ENCODE assay signal across 9 cellular contexts in the genomic region with DNA sequence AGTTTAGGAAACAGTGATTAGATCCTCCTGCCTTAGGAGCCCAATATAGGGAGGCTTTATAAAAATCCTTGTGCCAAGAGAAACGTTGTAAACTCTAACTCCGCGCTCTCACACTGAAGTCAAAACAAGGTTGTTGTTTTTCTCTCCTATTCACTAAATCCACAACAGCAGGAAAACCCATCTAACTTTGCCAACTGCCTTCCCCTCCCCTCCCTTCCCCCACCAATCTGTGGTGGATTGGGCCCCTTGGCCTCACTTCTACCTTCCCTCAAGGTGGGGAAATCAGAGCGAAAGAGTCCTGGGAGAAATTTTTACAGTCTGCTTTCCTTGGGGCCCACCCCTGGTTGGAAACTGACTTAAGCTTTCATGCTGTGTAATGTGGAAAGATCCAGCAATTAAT. TPM values are rescaled to one million over a fixed set of nuclear protein-coding genes. Genes with fewer than 3 reads are reported as not detected.
DNase-seq lines count a peak whose midpoint lies in the region; ATAC-seq, FAIRE-seq and TF ChIP-seq lines count a peak whose summit lies in the region.
"Had no signal": no experiment of that assay in that cellular context is flagged by ENCODE, and none has a peak within 500 bp of the region (broad histone marks: within the 10 kb centered on the region; RNA-seq: fewer than 3 reads in every experiment).

No MANE protein-coding gene starts in this region.

- peaks cover 7% of the 10 kb centered on the region for H3K36me3 Mint-ChIP-seq in activated T-helper 1 cell treated with anti-CD3 and anti-CD28 coated beads, Interleukin-12 subunit alpha, Interleukin-12 subunit beta, Interleukin-2, Interleukin-4 antibody, amounts not matched to agents 30 ng/mL and 10 ng/mL and 1 ng/mL, durations not matched to agents 14 hours and 24 hours and 36 hours (ENCODE audit: low read depth)
- H3K36me3 Mint-ChIP-seq in immature natural killer cell = peaks cover 0 to 6% (median 3%) of the 10 kb centered on the region in 3 donors
- H3K36me3 Mint-ChIP-seq in stimulated activated naive B cell treated with anti-CD40 and anti-IgM and Interleukin-4, amounts not matched to agents 10 μg/mL and 1 μg/mL and 100 μg/mL, for 72 hours = peaks cover 3 to 8% of the 10 kb centered on the region in 2 donors

- no peaks in the 10 kb centered on the region for H3K27me3 ChIP-seq in HUES64 (ENCODE audit: insufficient read depth, low read length)

- no peak for DNase-seq in activated T-helper 1 cell treated with anti-CD3 and anti-CD28 coated beads, Interleukin-12 subunit alpha, Interleukin-12 subunit beta, Interleukin-2, Interleukin-4 antibody, amounts not matched to agents 30 ng/mL and 10 ng/mL and 1 ng/mL, durations not matched to agents 14 hours and 24 hours and 36 hours (ENCODE audit: low spot score)
- DNase-seq in immature natural killer cell = no peak
- DNase-seq in stimulated activated naive B cell treated with anti-CD40 and anti-IgM and Interleukin-4, amounts not matched to agents 10 μg/mL and 1 μg/mL and 100 μg/mL, for 72 hours = no peak
- DNase-seq in hippocampal formation (lab: John Stamatoyannopoulos, UW) = no peak
- DNase-seq in GM12891 (ENCODE audit: insufficient read length, low spot score) = no peak
- DNase-seq in stimulated activated CD4-positive, alpha-beta T cell treated with anti-CD3 and anti-CD28 coated beads, Interleukin-2, amount 100 ng/mL, for 24 hours = no peak
- no peak for DNase-seq in KBM-7

- peak overlapping the region; percentile 88; the same call in 1 of the 2 replicates for H3K4me3 ChIP-seq in HUES64 (ENCODE audit: low read length)

- no peaks in the 10 kb centered on the region for H3K27me3 Mint-ChIP-seq in activated T-helper 1 cell treated with anti-CD3 and anti-CD28 coated beads, Interleukin-12 subunit alpha, Interleukin-12 subunit beta, Interleukin-2, Interleukin-4 antibody, amounts not matched to agents 30 ng/mL and 10 ng/mL and 1 ng/mL, durations not matched to agents 14 hours and 24 hours and 36 hours (ENCODE audit: insufficient read depth)
- H3K27me3 Mint-ChIP-seq in immature natural killer cell (ENCODE audit: low read depth in 3 of 3) = peaks cover 18 to 33% (median 29%) of the 10 kb centered on the region in 3 donors
- H3K27me3 Mint-ChIP-seq in stimulated activated naive B cell treated with anti-CD40 and anti-IgM and Interleukin-4, amounts not matched to agents 10 μg/mL and 1 μg/mL and 100 μg/mL, for 72 hours = no peaks in the 10 kb centered on the region

- WGBS in HUES64 = 67% methylated on average over 4 of the region's 4 CpGs

- no peak for FAIRE-seq in GM12891 (lab: Jason Lieb, UNC)

- peak overlapping the region; percentile 99 for H3K27ac Mint-ChIP-seq in activated T-helper 1 cell treated with anti-CD3 and anti-CD28 coated beads, Interleukin-12 subunit alpha, Interleukin-12 subunit beta, Interleukin-2, Interleukin-4 antibody, amounts not matched to agents 30 ng/mL and 10 ng/mL and 1 ng/mL, durations not matched to agents 14 hours and 24 hours and 36 hours
- peak overlapping the region; percentile 99 to 100 (median 100) for H3K27ac Mint-ChIP-seq in immature natural killer cell
- H3K27ac Mint-ChIP-seq in stimulated activated naive B cell treated with anti-CD40 and anti-IgM and Interleukin-4, amounts not matched to agents 10 μg/mL and 1 μg/mL and 100 μg/mL, for 72 hours = peak overlapping the region; percentile 99

- H3K9me3 Mint-ChIP-seq in activated T-helper 1 cell treated with anti-CD3 and anti-CD28 coated beads, Interleukin-12 subunit alpha, Interleukin-12 subunit beta, Interleukin-2, Interleukin-4 antibody, amounts not matched to agents 30 ng/mL and 10 ng/mL and 1 ng/mL, durations not matched to agents 14 hours and 24 hours and 36 hours = no peaks in the 10 kb centered on the region
- H3K9me3 Mint-ChIP-seq in immature natural killer cell = no peaks in the 10 kb centered on the region
- no peaks in the 10 kb centered on the region for H3K9me3 Mint-ChIP-seq in stimulated activated naive B cell treated with anti-CD40 and anti-IgM and Interleukin-4, amounts not matched to agents 10 μg/mL and 1 μg/mL and 100 μg/mL, for 72 hours

- H3K9me3 ChIP-seq in HUES64 (ENCODE audit: insufficient read depth, low read depth, low read length) = no peaks in the 10 kb centered on the region

- no peak overlapping the region for H3K27ac ChIP-seq in HUES64 (ENCODE audit: low read depth, low read length)

- no peaks in the 10 kb centered on the region for H3K36me3 ChIP-seq in HUES64 (ENCODE audit: insufficient read depth, low read length)

- TF ChIP-seq POLR2A in GM12891 (IDR thresholded peaks at IDR 0.05; ENCODE audit: low read depth, low read length) = no peak

- peak overlapping the region; percentile 89 for H3K4me3 Mint-ChIP-seq in activated T-helper 1 cell treated with anti-CD3 and anti-CD28 coated beads, Interleukin-12 subunit alpha, Interleukin-12 subunit beta, Interleukin-2, Interleukin-4 antibody, amounts not matched to agents 30 ng/mL and 10 ng/mL and 1 ng/mL, durations not matched to agents 14 hours and 24 hours and 36 hours
- peak overlapping the region; percentile 90 to 99 (median 95) for H3K4me3 Mint-ChIP-seq in immature natural killer cell
- H3K4me3 Mint-ChIP-seq in stimulated activated naive B cell treated with anti-CD40 and anti-IgM and Interleukin-4, amounts not matched to agents 10 μg/mL and 1 μg/mL and 100 μg/mL, for 72 hours = peak overlapping the region; percentile 93 to 94

- in situ Hi-C loops in KBM-7 (cut with MboI; ENCODE audit: low pct_unique_long_range_greater_than_20kb, low sequenced_read_pairs) = loop anchor here (25.0 kb wide), 1 partner anchor 665 kb away; no protein-coding TSS in a partner anchor

- intact Hi-C loops in activated T-helper 1 cell treated with anti-CD3 and anti-CD28 coated beads, Interleukin-12 subunit alpha, Interleukin-12 subunit beta, Interleukin-2, Interleukin-4 antibody, amounts not matched to agents 30 ng/mL and 10 ng/mL and 1 ng/mL, durations not matched to agents 14 hours and 24 hours and 36 hours (cut with micrococcal nuclease) = loop anchor here (1.0 to 10.0 kb wide), 10 partner anchors 45 to 1438 kb away; a partner anchor contains a TSS

- ATAC-seq in stimulated activated naive B cell treated with anti-CD40 and anti-IgM and Interleukin-4, amounts not matched to agents 10 μg/mL and 1 μg/mL and 100 μg/mL, for 72 hours (replicated peaks) = no peak

- H3K4me1 Mint-ChIP-seq in activated T-helper 1 cell treated with anti-CD3 and anti-CD28 coated beads, Interleukin-12 subunit alpha, Interleukin-12 subunit beta, Interleukin-2, Interleukin-4 antibody, amounts not matched to agents 30 ng/mL and 10 ng/mL and 1 ng/mL, durations not matched to agents 14 hours and 24 hours and 36 hours (ENCODE audit: low read depth) = peaks cover 54% of the 10 kb centered on the region
- H3K4me1 Mint-ChIP-seq in immature natural killer cell = peaks cover 35 to 39% of the 10 kb centered on the region in 2 donors
- H3K4me1 Mint-ChIP-seq in stimulated activated naive B cell treated with anti-CD40 and anti-IgM and Interleukin-4, amounts not matched to agents 10 μg/mL and 1 μg/mL and 100 μg/mL, for 72 hours = peaks cover 30 to 60% of the 10 kb centered on the region in 2 donors

- no peak overlapping the region for H3K9ac ChIP-seq in HUES64 (ENCODE audit: low read depth, low read length)

- peaks cover 40% of the 10 kb centered on the region for H3K4me1 ChIP-seq in HUES64 (ENCODE audit: insufficient read depth, low read length)

TF ChIP-seq in GM12891, 5 proteins besides CTCF, POLR2A, EP300 and RAD21:
- TF ChIP-seq SPI1 (IDR thresholded peaks at IDR 0.05; ENCODE audit: low read depth, low read length) (no peak), TAF1 (IDR thresholded peaks at IDR 0.05; ENCODE audit: low read depth, low read length) (no peak), POU2F2 (IDR thresholded peaks at IDR 0.05; ENCODE audit: low read depth, low read length) (no peak), POLR2AphosphoS5 (IDR thresholded peaks at IDR 0.05; ENCODE audit: low read depth, low read length) (no peak), PAX5 (IDR thresholded peaks at IDR 0.05; ENCODE audit: insufficient read depth, low read length, severe bottlenecking) (no peak)

RNA-seq across cellular contexts. Expression of a gene that starts 1.4 kb away (rescaled TPM):
- polyA plus RNA-seq in HUES64 (2013, experiment 1 of 2) = 7.9 TPM
- polyA plus RNA-seq in HUES64 (2013, experiment 2 of 2) = 10.1 TPM
- total RNA-seq in activated T-helper 1 cell treated with anti-CD3 and anti-CD28 coated beads, Interleukin-12 subunit alpha, Interleukin-12 subunit beta, Interleukin-2, Interleukin-4 antibody, amounts not matched to agents 30 ng/mL and 10 ng/mL and 1 ng/mL, durations not matched to agents 14 hours and 24 hours and 36 hours = 3.3 and 3.5 TPM in 2 replicates
- polyA plus RNA-seq in immature natural killer cell = 10 to 100 TPM in 2 of 3 donors, 1 to 10 TPM in 1; 9.7 to 11.4 (median 11.3) TPM
- 9.3 TPM for polyA plus RNA-seq in GM12891 (2012; ENCODE audit: low read depth, missing spikeins)

RNA-seq across cellular contexts. Expression of a gene that starts 42.4 kb away (rescaled TPM):
- polyA plus RNA-seq in HUES64 (2013, experiment 1 of 2) = not detected
- polyA plus RNA-seq in HUES64 (2013, experiment 2 of 2) = not detected
- total RNA-seq in activated T-helper 1 cell treated with anti-CD3 and anti-CD28 coated beads, Interleukin-12 subunit alpha, Interleukin-12 subunit beta, Interleukin-2, Interleukin-4 antibody, amounts not matched to agents 30 ng/mL and 10 ng/mL and 1 ng/mL, durations not matched to agents 14 hours and 24 hours and 36 hours = 0.26 and 0.88 TPM in 2 replicates
- not detected for polyA plus RNA-seq in immature natural killer cell
- polyA plus RNA-seq in GM12891 (2012; ENCODE audit: low read depth, missing spikeins) = not detected
- total RNA-seq: M059J had no signal

RNA-seq across cellular contexts. Expression of a gene that starts 59.2 kb away (rescaled TPM):
- polyA plus RNA-seq in HUES64 (2013, experiment 1 of 2) = not detected
- not detected for polyA plus RNA-seq in HUES64 (2013, experiment 2 of 2)
- total RNA-seq in activated T-helper 1 cell treated with anti-CD3 and anti-CD28 coated beads, Interleukin-12 subunit alpha, Interleukin-12 subunit beta, Interleukin-2, Interleukin-4 antibody, amounts not matched to agents 30 ng/mL and 10 ng/mL and 1 ng/mL, durations not matched to agents 14 hours and 24 hours and 36 hours = not detected in 2 replicates
- not detected for polyA plus RNA-seq in immature natural killer cell
- not detected for polyA plus RNA-seq in GM12891 (2012; ENCODE audit: low read depth, missing spikeins)
